In the genomic region with DNA sequence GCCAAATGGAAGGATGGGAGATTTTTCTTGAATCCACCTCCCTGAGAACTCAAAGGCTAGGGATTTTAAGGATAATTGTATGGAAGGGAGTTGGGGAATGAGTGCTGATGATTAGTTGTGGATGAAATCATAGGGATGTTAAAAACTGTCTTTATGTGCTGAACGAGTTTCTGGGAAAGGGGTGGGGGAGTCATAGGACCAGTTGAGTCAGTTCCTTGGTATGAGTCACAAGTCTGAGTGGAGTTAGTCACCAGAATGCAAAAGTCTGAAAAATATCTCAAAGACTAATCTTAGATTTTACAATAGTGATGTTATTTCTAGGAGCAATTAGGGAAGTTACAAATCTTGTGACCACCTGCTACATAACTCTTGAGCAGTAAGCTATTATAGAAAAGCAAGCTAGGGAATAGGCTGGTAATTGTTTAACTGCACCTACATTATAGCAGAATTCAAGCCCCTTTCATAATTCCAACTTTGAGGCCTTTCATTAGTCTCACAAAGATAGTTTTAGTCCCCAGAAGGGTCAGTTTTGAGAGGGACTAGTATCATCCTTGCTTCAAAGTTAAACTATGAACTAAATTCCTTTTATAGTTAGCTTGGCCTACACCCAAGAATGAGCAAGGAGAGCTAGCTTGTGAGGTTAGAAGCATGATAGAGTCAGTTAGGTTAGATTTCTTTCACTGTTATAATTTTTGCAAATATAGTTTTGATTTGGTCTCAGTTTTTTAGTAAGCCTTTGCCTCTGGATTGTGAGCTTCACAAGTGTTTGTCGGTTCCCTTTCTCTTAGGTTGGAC, we compare ENCODE assay signal across 1 cellular context.
TF ChIP-seq lines count a peak whose summit lies in the region.

No MANE protein-coding gene starts in this region.

TF ChIP-seq in SK-N-SH treated with all-trans-retinoic acid at 6 μM for 48 hours, 23 proteins besides CTCF, POLR2A, EP300 and RAD21 (continued from another document):
- TF ChIP-seq ZFP3 (CRISPR knock-in tag; IDR thresholded peaks at IDR 0.05): no peak
- no peak for TF ChIP-seq ZNF70 (CRISPR knock-in tag; IDR thresholded peaks at IDR 0.05)
- TF ChIP-seq ESRRG (CRISPR knock-in tag; IDR thresholded peaks at IDR 0.05): no peak
- TF ChIP-seq BACH2 (CRISPR knock-in tag; IDR thresholded peaks at IDR 0.05; ENCODE audit: borderline replicate concordance): no peak
- TF ChIP-seq ZFP30 (CRISPR knock-in tag; IDR thresholded peaks at IDR 0.05): no peak
- TF ChIP-seq OSR1 (CRISPR knock-in tag; IDR thresholded peaks at IDR 0.05): no peak
- TF ChIP-seq ARNTL (CRISPR knock-in tag; IDR thresholded peaks at IDR 0.05; ENCODE audit: borderline replicate concordance, low read depth): no peak
- TF ChIP-seq RARB (CRISPR knock-in tag; IDR thresholded peaks at IDR 0.05): no peak
